9 cellular contexts compared by ENCODE assay signal in genomic region chrX:9786839-9787635, GRCh38. TPM values are rescaled to one million over a fixed set of nuclear protein-coding genes. Genes with fewer than 3 reads are reported as not detected.
DNase-seq lines count a peak whose midpoint lies in the region; ATAC-seq and FAIRE-seq lines count a peak whose summit lies in the region.
"Had no signal": no experiment of that assay in that cellular context is flagged by ENCODE, and none has a peak within 500 bp of the region (broad histone marks: within the 10 kb centered on the region; RNA-seq: fewer than 3 reads in every experiment).

No MANE protein-coding gene starts in this region.

- H3K27ac ChIP-seq in iPS-20b (ENCODE audit: low read length) (no peak overlapping the region), small intestine (ENCODE audit: low read depth in 1 of 2, low read length in 1 of 2) (no peak overlapping the region)

- H3K27me3 ChIP-seq in iPS-20b (ENCODE audit: insufficient read depth, low read length) = peaks cover 12% of the 10 kb centered on the region; the same call in 1 of the 2 replicates
- no peaks in the 10 kb centered on the region for H3K27me3 ChIP-seq in small intestine (ENCODE audit: control insufficient read depth in 2 of 2, insufficient read depth in 2 of 2, low read length in 2 of 2)

- H3K4me1 Mint-ChIP-seq in activated naive CD8-positive, alpha-beta T cell (ENCODE audit: low read depth) = peaks cover 2% of the 10 kb centered on the region

- 3 to 17% (median 4%) methylated on average over 27 to 38 of the region's 38 CpGs for WGBS in small intestine, 3 donors

- H3K9me3 Mint-ChIP-seq in activated naive CD8-positive, alpha-beta T cell (ENCODE audit: low read depth) = no peaks in the 10 kb centered on the region

- ATAC-seq in GM21423 (IDR thresholded peaks at IDR 0.05; ENCODE audit: unreplicated experiment) = no peak

- DNase-seq in DMS53 (lab: John Stamatoyannopoulos, UW) (peak; percentile 44), DMS53 treated with DMSO at 0.1 percent for 48 hours (lab: John Stamatoyannopoulos, UW; ENCODE audit: unreplicated experiment) (no peak), small intestine (peak; percentile 2), NCI-H1092 (lab: John Stamatoyannopoulos, UW) (no peak), HPDE6-E6E7 (ENCODE audit: extremely low spot score) (no peak)

- H3K4me3 ChIP-seq in iPS-20b (ENCODE audit: low read length) (peak overlapping the region; percentile 79), small intestine (ENCODE audit: low read depth in 1 of 2, low read length in 2 of 2) (peak overlapping the region; percentile 15 to 67)

- no peaks in the 10 kb centered on the region for H3K9me3 ChIP-seq in iPS-20b (ENCODE audit: insufficient read depth, low read depth, low read length)
- no peaks in the 10 kb centered on the region for H3K9me3 ChIP-seq in small intestine (ENCODE audit: control insufficient read depth, low read depth)

- H3K4me1 ChIP-seq in iPS-20b (ENCODE audit: insufficient read depth, low read length) = peaks cover 31% of the 10 kb centered on the region; the same call in 1 of the 2 replicates
- H3K4me1 ChIP-seq in small intestine (ENCODE audit: control insufficient read depth in 2 of 2, insufficient read depth in 1 of 2, low read depth in 1 of 2, low read length in 1 of 2) = no peaks in the 10 kb centered on the region

- H3K9ac ChIP-seq in iPS-20b (ENCODE audit: low read depth, low read length) = peak overlapping the region; percentile 73; the same call in 1 of the 2 replicates

- H3K27me3 Mint-ChIP-seq in activated naive CD8-positive, alpha-beta T cell = peaks cover 3% of the 10 kb centered on the region

- no peak for FAIRE-seq in small intestine (lab: Jason Lieb, UNC)
- FAIRE-seq: A204.1 had no signal

- no peaks in the 10 kb centered on the region for H3K36me3 ChIP-seq in iPS-20b (ENCODE audit: insufficient read depth, low read depth, low read length)
- no peaks in the 10 kb centered on the region for H3K36me3 ChIP-seq in small intestine (ENCODE audit: control insufficient read depth in 2 of 2, insufficient read depth in 2 of 2, low read length in 2 of 2)

- no peak overlapping the region for H3K27ac Mint-ChIP-seq in activated naive CD8-positive, alpha-beta T cell

- H3K4me3 Mint-ChIP-seq in activated naive CD8-positive, alpha-beta T cell = peak overlapping the region; percentile 75

- H3K36me3 Mint-ChIP-seq in activated naive CD8-positive, alpha-beta T cell = no peaks in the 10 kb centered on the region

RNA-seq across cellular contexts. Expression of gene SHROOM2, which starts 0.8 kb away (rescaled TPM):
- polyA plus RNA-seq in small intestine = 1 to 10 TPM in 1 of 3 donors, under 1 TPM in 2; 0.45 to 1.4 (median 0.54) TPM

RNA-seq across cellular contexts. Expression of gene GPR143, which starts 21.4 kb away (rescaled TPM):
- 1 to 10 TPM in 1 of 3 donors, under 1 TPM in 1, not detected in 1; 0.67 to 1.5 TPM for polyA plus RNA-seq in small intestine

Comparison
In these comparisons a context has a peak if more than half of its experiments do, and no peak if none do; other contexts are left out.
1. DNase-seq: peak in DMS53 (single experiment) and small intestine (single experiment); none in DMS53 treated with DMSO at 0.1 percent for 48 hours (single experiment), NCI-H1092 (single experiment) and HPDE6-E6E7 (single experiment).